ENCODE assay signal across 1 cellular context in genomic region chr1:223298706-223299105, GRCh38.
TF ChIP-seq lines count a peak whose summit lies in the region.

No MANE protein-coding gene starts in this region.

TF ChIP-seq in IMR-90, 13 proteins besides CTCF, POLR2A, EP300 and RAD21 (continued from another document):
- TF ChIP-seq, protein P1, sequence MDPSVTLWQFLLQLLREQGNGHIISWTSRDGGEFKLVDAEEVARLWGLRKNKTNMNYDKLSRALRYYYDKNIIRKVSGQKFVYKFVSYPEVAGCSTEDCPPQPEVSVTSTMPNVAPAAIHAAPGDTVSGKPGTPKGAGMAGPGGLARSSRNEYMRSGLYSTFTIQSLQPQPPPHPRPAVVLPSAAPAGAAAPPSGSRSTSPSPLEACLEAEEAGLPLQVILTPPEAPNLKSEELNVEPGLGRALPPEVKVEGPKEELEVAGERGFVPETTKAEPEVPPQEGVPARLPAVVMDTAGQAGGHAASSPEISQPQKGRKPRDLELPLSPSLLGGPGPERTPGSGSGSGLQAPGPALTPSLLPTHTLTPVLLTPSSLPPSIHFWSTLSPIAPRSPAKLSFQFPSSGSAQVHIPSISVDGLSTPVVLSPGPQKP (IDR thresholded peaks at IDR 0.05; ENCODE audit: borderline replicate concordance, low read depth, low read length), result no peak
- no peak for TF ChIP-seq FOS (IDR thresholded peaks at IDR 0.05; ENCODE audit: low read depth, low read length)
- TF ChIP-seq CHD1 (IDR thresholded peaks at IDR 0.05; ENCODE audit: low read depth, low read length), result no peak
- no peak for TF ChIP-seq MAZ (IDR thresholded peaks at IDR 0.05; ENCODE audit: borderline replicate concordance, low read depth, low read length)
- no peak for TF ChIP-seq RCOR1 (IDR thresholded peaks at IDR 0.05; ENCODE audit: insufficient replicate concordance, low read length)
